ENCODE assay signal across 3 cellular contexts in the genomic region with DNA sequence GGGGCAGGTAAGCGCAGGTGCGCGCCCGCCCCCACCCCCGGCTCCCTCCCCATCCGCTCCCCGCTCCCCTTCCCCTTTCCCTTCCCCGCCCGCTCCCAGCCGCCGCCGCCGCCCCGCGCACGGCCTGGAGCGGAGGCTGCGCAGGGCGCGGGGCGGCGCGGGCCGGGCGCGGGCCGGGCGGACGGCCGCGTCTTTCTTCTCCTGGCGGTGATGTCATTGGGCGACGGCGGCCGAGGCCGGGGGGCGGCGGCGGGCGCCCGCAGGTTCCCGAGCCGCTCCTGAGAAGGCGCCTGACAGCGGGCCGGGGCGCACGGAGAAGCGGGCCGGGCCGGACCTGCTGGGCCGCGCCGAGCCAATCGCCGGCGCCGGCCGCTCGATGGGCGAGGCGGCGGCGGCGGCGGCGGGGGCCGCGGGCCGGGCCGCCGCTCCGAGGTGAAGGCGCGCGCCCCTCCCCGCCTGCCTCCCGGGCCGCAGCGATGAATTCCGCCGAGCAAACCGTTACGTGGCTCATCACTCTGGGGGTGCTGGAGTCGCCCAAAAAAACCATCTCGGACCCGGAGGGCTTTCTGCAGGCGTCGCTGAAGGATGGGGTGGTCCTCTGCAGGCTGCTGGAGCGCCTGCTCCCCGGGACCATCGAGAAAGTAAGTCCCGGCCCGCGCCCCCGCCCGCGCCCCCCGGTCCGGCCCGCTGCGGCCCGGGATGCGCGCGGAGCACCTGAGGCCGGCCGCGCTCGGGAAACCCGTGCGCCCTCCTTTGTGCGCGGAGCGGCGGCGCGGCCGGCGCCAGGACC.
TF ChIP-seq lines count a peak whose summit lies in the region.

A gene with protein sequence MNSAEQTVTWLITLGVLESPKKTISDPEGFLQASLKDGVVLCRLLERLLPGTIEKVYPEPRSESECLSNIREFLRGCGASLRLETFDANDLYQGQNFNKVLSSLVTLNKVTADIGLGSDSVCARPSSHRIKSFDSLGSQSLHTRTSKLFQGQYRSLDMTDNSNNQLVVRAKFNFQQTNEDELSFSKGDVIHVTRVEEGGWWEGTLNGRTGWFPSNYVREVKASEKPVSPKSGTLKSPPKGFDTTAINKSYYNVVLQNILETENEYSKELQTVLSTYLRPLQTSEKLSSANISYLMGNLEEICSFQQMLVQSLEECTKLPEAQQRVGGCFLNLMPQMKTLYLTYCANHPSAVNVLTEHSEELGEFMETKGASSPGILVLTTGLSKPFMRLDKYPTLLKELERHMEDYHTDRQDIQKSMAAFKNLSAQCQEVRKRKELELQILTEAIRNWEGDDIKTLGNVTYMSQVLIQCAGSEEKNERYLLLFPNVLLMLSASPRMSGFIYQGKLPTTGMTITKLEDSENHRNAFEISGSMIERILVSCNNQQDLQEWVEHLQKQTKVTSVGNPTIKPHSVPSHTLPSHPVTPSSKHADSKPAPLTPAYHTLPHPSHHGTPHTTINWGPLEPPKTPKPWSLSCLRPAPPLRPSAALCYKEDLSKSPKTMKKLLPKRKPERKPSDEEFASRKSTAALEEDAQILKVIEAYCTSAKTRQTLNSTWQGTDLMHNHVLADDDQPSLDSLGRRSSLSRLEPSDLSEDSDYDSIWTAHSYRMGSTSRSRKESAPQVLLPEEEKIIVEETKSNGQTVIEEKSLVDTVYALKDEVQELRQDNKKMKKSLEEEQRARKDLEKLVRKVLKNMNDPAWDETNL (plus strand): TSS at position 260 of the 790 bp plus-strand sequence. CDS start 217 bp downstream, at position 477.

TF ChIP-seq in HEK293, 187 proteins besides CTCF, POLR2A, EP300 and RAD21 (continued from another document):
- TF ChIP-seq, protein P1, sequence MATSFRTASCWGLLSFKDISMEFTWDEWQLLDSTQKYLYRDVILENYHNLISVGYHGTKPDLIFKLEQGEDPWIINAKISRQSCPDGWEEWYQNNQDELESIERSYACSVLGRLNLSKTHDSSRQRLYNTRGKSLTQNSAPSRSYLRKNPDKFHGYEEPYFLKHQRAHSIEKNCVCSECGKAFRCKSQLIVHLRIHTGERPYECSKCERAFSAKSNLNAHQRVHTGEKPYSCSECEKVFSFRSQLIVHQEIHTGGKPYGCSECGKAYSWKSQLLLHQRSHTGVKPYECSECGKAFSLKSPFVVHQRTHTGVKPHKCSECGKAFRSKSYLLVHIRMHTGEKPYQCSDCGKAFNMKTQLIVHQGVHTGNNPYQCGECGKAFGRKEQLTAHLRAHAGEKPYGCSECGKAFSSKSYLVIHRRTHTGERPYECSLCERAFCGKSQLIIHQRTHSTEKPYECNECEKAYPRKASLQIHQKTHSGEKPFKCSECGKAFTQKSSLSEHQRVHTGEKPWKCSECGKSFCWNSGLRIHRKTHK (tag by site-specific recombination; IDR thresholded peaks at IDR 0.05) = no peak
- TF ChIP-seq ZNF658 (tag by site-specific recombination; IDR thresholded peaks at IDR 0.05) (no peak), ZSCAN30 (tag by site-specific recombination; IDR thresholded peaks at IDR 0.05) (0 out of 2 replicates have a peak, but pooled peaks have one; percentile 27)

TF ChIP-seq in WTC11, 78 proteins besides CTCF, POLR2A, EP300 and RAD21 (continued from another document):
- TF ChIP-seq, protein P2, sequence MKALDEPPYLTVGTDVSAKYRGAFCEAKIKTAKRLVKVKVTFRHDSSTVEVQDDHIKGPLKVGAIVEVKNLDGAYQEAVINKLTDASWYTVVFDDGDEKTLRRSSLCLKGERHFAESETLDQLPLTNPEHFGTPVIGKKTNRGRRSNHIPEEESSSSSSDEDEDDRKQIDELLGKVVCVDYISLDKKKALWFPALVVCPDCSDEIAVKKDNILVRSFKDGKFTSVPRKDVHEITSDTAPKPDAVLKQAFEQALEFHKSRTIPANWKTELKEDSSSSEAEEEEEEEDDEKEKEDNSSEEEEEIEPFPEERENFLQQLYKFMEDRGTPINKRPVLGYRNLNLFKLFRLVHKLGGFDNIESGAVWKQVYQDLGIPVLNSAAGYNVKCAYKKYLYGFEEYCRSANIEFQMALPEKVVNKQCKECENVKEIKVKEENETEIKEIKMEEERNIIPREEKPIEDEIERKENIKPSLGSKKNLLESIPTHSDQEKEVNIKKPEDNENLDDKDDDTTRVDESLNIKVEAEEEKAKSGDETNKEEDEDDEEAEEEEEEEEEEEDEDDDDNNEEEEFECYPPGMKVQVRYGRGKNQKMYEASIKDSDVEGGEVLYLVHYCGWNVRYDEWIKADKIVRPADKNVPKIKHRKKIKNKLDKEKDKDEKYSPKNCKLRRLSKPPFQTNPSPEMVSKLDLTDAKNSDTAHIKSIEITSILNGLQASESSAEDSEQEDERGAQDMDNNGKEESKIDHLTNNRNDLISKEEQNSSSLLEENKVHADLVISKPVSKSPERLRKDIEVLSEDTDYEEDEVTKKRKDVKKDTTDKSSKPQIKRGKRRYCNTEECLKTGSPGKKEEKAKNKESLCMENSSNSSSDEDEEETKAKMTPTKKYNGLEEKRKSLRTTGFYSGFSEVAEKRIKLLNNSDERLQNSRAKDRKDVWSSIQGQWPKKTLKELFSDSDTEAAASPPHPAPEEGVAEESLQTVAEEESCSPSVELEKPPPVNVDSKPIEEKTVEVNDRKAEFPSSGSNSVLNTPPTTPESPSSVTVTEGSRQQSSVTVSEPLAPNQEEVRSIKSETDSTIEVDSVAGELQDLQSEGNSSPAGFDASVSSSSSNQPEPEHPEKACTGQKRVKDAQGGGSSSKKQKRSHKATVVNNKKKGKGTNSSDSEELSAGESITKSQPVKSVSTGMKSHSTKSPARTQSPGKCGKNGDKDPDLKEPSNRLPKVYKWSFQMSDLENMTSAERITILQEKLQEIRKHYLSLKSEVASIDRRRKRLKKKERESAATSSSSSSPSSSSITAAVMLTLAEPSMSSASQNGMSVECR (CRISPR knock-in tag; IDR thresholded peaks at IDR 0.05; ENCODE audit: borderline replicate concordance) = no peak
- TF ChIP-seq ZNF423 (CRISPR knock-in tag; IDR thresholded peaks at IDR 0.05) (no peak), NFYB (CRISPR knock-in tag; conservative IDR thresholded peaks at IDR 0.05; ENCODE audit: low read depth) (no peak)
- TF ChIP-seq, protein P3, sequence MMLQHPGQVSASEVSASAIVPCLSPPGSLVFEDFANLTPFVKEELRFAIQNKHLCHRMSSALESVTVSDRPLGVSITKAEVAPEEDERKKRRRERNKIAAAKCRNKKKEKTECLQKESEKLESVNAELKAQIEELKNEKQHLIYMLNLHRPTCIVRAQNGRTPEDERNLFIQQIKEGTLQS (CRISPR knock-in tag; conservative IDR thresholded peaks at IDR 0.05) = no peak

TF ChIP-seq in neural cell, 6 proteins besides CTCF, POLR2A, EP300 and RAD21 (continued from another document):
- TF ChIP-seq, protein P4, sequence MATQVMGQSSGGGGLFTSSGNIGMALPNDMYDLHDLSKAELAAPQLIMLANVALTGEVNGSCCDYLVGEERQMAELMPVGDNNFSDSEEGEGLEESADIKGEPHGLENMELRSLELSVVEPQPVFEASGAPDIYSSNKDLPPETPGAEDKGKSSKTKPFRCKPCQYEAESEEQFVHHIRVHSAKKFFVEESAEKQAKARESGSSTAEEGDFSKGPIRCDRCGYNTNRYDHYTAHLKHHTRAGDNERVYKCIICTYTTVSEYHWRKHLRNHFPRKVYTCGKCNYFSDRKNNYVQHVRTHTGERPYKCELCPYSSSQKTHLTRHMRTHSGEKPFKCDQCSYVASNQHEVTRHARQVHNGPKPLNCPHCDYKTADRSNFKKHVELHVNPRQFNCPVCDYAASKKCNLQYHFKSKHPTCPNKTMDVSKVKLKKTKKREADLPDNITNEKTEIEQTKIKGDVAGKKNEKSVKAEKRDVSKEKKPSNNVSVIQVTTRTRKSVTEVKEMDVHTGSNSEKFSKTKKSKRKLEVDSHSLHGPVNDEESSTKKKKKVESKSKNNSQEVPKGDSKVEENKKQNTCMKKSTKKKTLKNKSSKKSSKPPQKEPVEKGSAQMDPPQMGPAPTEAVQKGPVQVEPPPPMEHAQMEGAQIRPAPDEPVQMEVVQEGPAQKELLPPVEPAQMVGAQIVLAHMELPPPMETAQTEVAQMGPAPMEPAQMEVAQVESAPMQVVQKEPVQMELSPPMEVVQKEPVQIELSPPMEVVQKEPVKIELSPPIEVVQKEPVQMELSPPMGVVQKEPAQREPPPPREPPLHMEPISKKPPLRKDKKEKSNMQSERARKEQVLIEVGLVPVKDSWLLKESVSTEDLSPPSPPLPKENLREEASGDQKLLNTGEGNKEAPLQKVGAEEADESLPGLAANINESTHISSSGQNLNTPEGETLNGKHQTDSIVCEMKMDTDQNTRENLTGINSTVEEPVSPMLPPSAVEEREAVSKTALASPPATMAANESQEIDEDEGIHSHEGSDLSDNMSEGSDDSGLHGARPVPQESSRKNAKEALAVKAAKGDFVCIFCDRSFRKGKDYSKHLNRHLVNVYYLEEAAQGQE (IDR thresholded peaks at IDR 0.05; ENCODE audit: borderline replicate concordance) = no peak
- peak; percentile 62 for TF ChIP-seq POLR2AphosphoS5 (IDR thresholded peaks at IDR 0.05)
TF ChIP-seq in neural cell: peak in this region for 3.
